Comparison of ENCODE assay signal across 8 cellular contexts in genomic region chr3:16338124-16338523, GRCh38.
DNase-seq lines count a peak whose midpoint lies in the region; ATAC-seq and TF ChIP-seq lines count a peak whose summit lies in the region.
"Had no signal": no experiment of that assay in that cellular context is flagged by ENCODE, and none has a peak within 500 bp of the region (broad histone marks: within the 10 kb centered on the region; RNA-seq: fewer than 3 reads in every experiment).

No MANE protein-coding gene starts in this region.

- no peaks in the 10 kb centered on the region for H3K9me3 Mint-ChIP-seq in activated CD4-positive, alpha-beta memory T cell treated with anti-CD3 and anti-CD28 coated beads for 36 hours

- H3K4me1 Mint-ChIP-seq in activated CD4-positive, alpha-beta memory T cell treated with anti-CD3 and anti-CD28 coated beads for 36 hours (ENCODE audit: low read depth), result peaks cover 60% of the 10 kb centered on the region

- H3K27ac Mint-ChIP-seq in activated CD4-positive, alpha-beta memory T cell treated with anti-CD3 and anti-CD28 coated beads for 36 hours, result peak overlapping the region; percentile 65

- ATAC-seq in GM19455 (IDR thresholded peaks at IDR 0.05; ENCODE audit: unreplicated experiment), result peak; percentile 81
- ATAC-seq in HG03432 (IDR thresholded peaks at IDR 0.05; ENCODE audit: unreplicated experiment), result peak; percentile 89
- ATAC-seq in lower lobe of right lung, result peak; percentile 65 to 77

- intact Hi-C loops in activated CD4-positive, alpha-beta memory T cell treated with anti-CD3 and anti-CD28 coated beads for 36 hours (cut with micrococcal nuclease), result loop anchor here (5.0 kb wide), 2 partner anchors 34 to 214 kb away; no protein-coding TSS in a partner anchor
- intact Hi-C loops in lower lobe of right lung (cut with DNase I), result no loop called here

- POLR2A ChIA-PET in activated CD4-positive, alpha-beta memory T cell treated with anti-CD3 and anti-CD28 coated beads for 36 hours (lab: Charles Lee), result interaction anchor here (1.1 kb wide), 1 partner anchor 28 kb away, joined by 3 read pairs; no protein-coding TSS in a partner anchor

- no peak overlapping the region for H3K4me3 ChIP-seq in lower lobe of right lung
- H3K4me3 ChIP-seq: SJSA1 had no signal

- DNase-seq in activated CD4-positive, alpha-beta memory T cell treated with anti-CD3 and anti-CD28 coated beads for 36 hours, result peak; percentile 75
- DNase-seq in lower lobe of right lung (peak; percentile 55), COLO668 (lab: John Stamatoyannopoulos, UW; ENCODE audit: unreplicated experiment) (no peak), GDM1 (lab: John Stamatoyannopoulos, UW) (no peak), NCI-H187 (lab: John Stamatoyannopoulos, UW) (no peak)

- H3K36me3 ChIP-seq in lower lobe of right lung, result peaks cover 13% of the 10 kb centered on the region

- H3K36me3 Mint-ChIP-seq in activated CD4-positive, alpha-beta memory T cell treated with anti-CD3 and anti-CD28 coated beads for 36 hours, result peaks cover 31% of the 10 kb centered on the region

- H3K4me3 Mint-ChIP-seq in activated CD4-positive, alpha-beta memory T cell treated with anti-CD3 and anti-CD28 coated beads for 36 hours, result no peak overlapping the region

- H3K4me1 ChIP-seq in lower lobe of right lung, result peaks cover 27% of the 10 kb centered on the region

- CTCF ChIA-PET in activated CD4-positive, alpha-beta memory T cell treated with anti-CD3 and anti-CD28 coated beads for 36 hours (lab: Charles Lee), result interaction anchor here (0.6 to 3.2 kb wide), 4 partner anchors 19 to 73 kb away, joined by 3 to 13 read pairs (median 6); partner anchors contain the start of genes DPH3 and OXNAD1

- peak overlapping the region; percentile 55 for H3K27ac ChIP-seq in lower lobe of right lung

- no peaks in the 10 kb centered on the region for H3K27me3 ChIP-seq in lower lobe of right lung (ENCODE audit: low read depth)
- H3K27me3 ChIP-seq: SJSA1 had no signal

- H3K9me3 ChIP-seq in lower lobe of right lung, result no peaks in the 10 kb centered on the region
- H3K9me3 ChIP-seq: SJSA1 had no signal

- no peak for TF ChIP-seq CTCF in lower lobe of right lung (IDR thresholded peaks at IDR 0.05)

- no peaks in the 10 kb centered on the region for H3K27me3 Mint-ChIP-seq in activated CD4-positive, alpha-beta memory T cell treated with anti-CD3 and anti-CD28 coated beads for 36 hours

Comparison
In these comparisons a context has a peak if more than half of its experiments do, and no peak if none do; other contexts are left out.
1. DNase-seq: peak in activated CD4-positive, alpha-beta memory T cell treated with anti-CD3 and anti-CD28 coated beads for 36 hours (single experiment) and lower lobe of right lung (single experiment); none in COLO668 (single experiment), GDM1 (single experiment) and NCI-H187 (0 of 2).
2. Peak in every context shown above with its lines, with median percentiles within 50 percentile points of each other: ATAC-seq.